Comparison of ENCODE assay signal across 8 cellular contexts in genomic region chr21:42652527-42653491, GRCh38. TPM values are rescaled to one million over a fixed set of nuclear protein-coding genes. Genes with fewer than 3 reads are reported as not detected.
A peak's percentile ranks its signal among the peaks of the same experiment; 100 is the strongest.
DNase-seq lines count a peak whose midpoint lies in the region; ATAC-seq and TF ChIP-seq lines count a peak whose summit lies in the region.

No MANE protein-coding gene starts in this region.

- H3K4me3 Mint-ChIP-seq in activated CD8-positive, alpha-beta T cell treated with anti-CD3 and anti-CD28 coated beads, Interleukin-2, amount 10 ng/mL, durations not matched to agents 7 days and 5 days: peak overlapping the region; percentile 66

- peaks cover 28% of the 10 kb centered on the region for H3K27me3 Mint-ChIP-seq in activated CD8-positive, alpha-beta T cell treated with anti-CD3 and anti-CD28 coated beads, Interleukin-2, amount 10 ng/mL, durations not matched to agents 7 days and 5 days (ENCODE audit: low read depth)

- TF ChIP-seq CTCF in omental fat pad (IDR thresholded peaks at IDR 0.05): peak in 1 of 3 donors; percentile 11

- ATAC-seq in activated CD8-positive, alpha-beta T cell treated with anti-CD3 and anti-CD28 coated beads, Interleukin-2, amount 10 ng/mL, durations not matched to agents 7 days and 5 days: peak; percentile 28
- ATAC-seq in omental fat pad (ENCODE audit: low FRiP score) (peak; percentile 60), GM21528 (IDR thresholded peaks at IDR 0.05; ENCODE audit: low FRiP score, unreplicated experiment) (no peak), GM21381 (IDR thresholded peaks at IDR 0.05; ENCODE audit: unreplicated experiment) (no peak)

- DNase-seq in Ammon's horn (ENCODE audit: low spot score) (peak; percentile 86), HT-29 (ENCODE audit: low spot score) (peak; percentile 69), head of caudate nucleus (peak in 41 of 42 donors; percentile 54 to 85 (median 72)), omental fat pad (ENCODE audit: low spot score) (no peak), NCI-H2029 (lab: John Stamatoyannopoulos, UW) (no peak)
- DNase-seq in activated CD8-positive, alpha-beta T cell treated with anti-CD3 and anti-CD28 coated beads, Interleukin-2, amount 10 ng/mL, durations not matched to agents 7 days and 5 days: no peak

- no peaks in the 10 kb centered on the region for H3K36me3 Mint-ChIP-seq in activated CD8-positive, alpha-beta T cell treated with anti-CD3 and anti-CD28 coated beads, Interleukin-2, amount 10 ng/mL, durations not matched to agents 7 days and 5 days (ENCODE audit: low read depth)

- POLR2A ChIA-PET in activated CD8-positive, alpha-beta T cell treated with anti-CD3 and anti-CD28 coated beads, Interleukin-2, amount 10 ng/mL, durations not matched to agents 7 days and 5 days (lab: Charles Lee): interaction anchor here (0.6 to 1.3 kb wide), 2 partner anchors 240 to 1368 kb away, joined by 4 read pairs; no protein-coding TSS in a partner anchor

- H3K4me1 Mint-ChIP-seq in activated CD8-positive, alpha-beta T cell treated with anti-CD3 and anti-CD28 coated beads, Interleukin-2, amount 10 ng/mL, durations not matched to agents 7 days and 5 days (ENCODE audit: low read depth): peaks cover 22% of the 10 kb centered on the region

- intact Hi-C loops in head of caudate nucleus (cut with DNase I): no loop called here

- CTCF ChIA-PET in activated CD8-positive, alpha-beta T cell treated with anti-CD3 and anti-CD28 coated beads, Interleukin-2, amount 10 ng/mL, durations not matched to agents 7 days and 5 days (lab: Charles Lee): interaction anchor here (0.8 to 1.0 kb wide), 2 partner anchors 32 to 84 kb away, joined by 3 read pairs; no protein-coding TSS in a partner anchor

- H3K9me3 Mint-ChIP-seq in activated CD8-positive, alpha-beta T cell treated with anti-CD3 and anti-CD28 coated beads, Interleukin-2, amount 10 ng/mL, durations not matched to agents 7 days and 5 days (ENCODE audit: insufficient read depth): no peaks in the 10 kb centered on the region

- peak overlapping the region; percentile 43 for H3K27ac Mint-ChIP-seq in activated CD8-positive, alpha-beta T cell treated with anti-CD3 and anti-CD28 coated beads, Interleukin-2, amount 10 ng/mL, durations not matched to agents 7 days and 5 days

RNA-seq across cellular contexts. Expression of gene PDE9A, which starts 0.6 kb away (rescaled TPM):
- total RNA-seq in HT-29 (2014; rRNA removed; shearing (Covaris generic)): 8.4 and 9.1 TPM in 2 replicates
- 10 to 100 TPM in 1 of 2 experiments, 1 to 10 TPM in 1; 8.3 to 10.8 TPM for total RNA-seq in activated CD8-positive, alpha-beta T cell treated with anti-CD3 and anti-CD28 coated beads, Interleukin-2, amount 10 ng/mL, durations not matched to agents 7 days and 5 days
- total RNA-seq in omental fat pad: 10 to 100 TPM in 1 of 4 donors, 1 to 10 TPM in 3; 2.9 to 16.9 (median 7.0) TPM

Comparison
In these comparisons a context has a peak if more than half of its experiments do, and no peak if none do; other contexts are left out.
1. DNase-seq: peak in Ammon's horn (single experiment), HT-29 (single experiment) and head of caudate nucleus (41 of 42); none in activated CD8-positive, alpha-beta T cell treated with anti-CD3 and anti-CD28 coated beads, Interleukin-2, amount 10 ng/mL, durations not matched to agents 7 days and 5 days (single experiment), omental fat pad (single experiment) and NCI-H2029 (single experiment).
2. ATAC-seq: peak in activated CD8-positive, alpha-beta T cell treated with anti-CD3 and anti-CD28 coated beads, Interleukin-2, amount 10 ng/mL, durations not matched to agents 7 days and 5 days (single experiment) and omental fat pad (single experiment); none in GM21528 (single experiment) and GM21381 (single experiment).